In genomic region chr22:49787861-49788260, GRCh38 we compare ENCODE assay signal across 11 cellular contexts. TPM values are rescaled to one million over a fixed set of nuclear protein-coding genes. Genes with fewer than 3 reads are reported as not detected.
A peak's percentile ranks its signal among the peaks of the same experiment; 100 is the strongest.
DNase-seq lines count a peak whose midpoint lies in the region; ATAC-seq and TF ChIP-seq lines count a peak whose summit lies in the region.
"Had no signal": no experiment of that assay in that cellular context is flagged by ENCODE, and none has a peak within 500 bp of the region (broad histone marks: within the 10 kb centered on the region; RNA-seq: fewer than 3 reads in every experiment).

No MANE protein-coding gene starts in this region.

- no peaks in the 10 kb centered on the region for H3K9me3 Mint-ChIP-seq in CD4-positive, alpha-beta T cell
- no peaks in the 10 kb centered on the region for H3K9me3 Mint-ChIP-seq in activated T-helper 2 cell treated with anti-CD3 and anti-CD28 coated beads, Interferon-gamma antibody, Interleukin-2, Interleukin-4, amounts not matched to agents 10 μg/mL and 5 μg/mL and 100 μg/mL, durations not matched to agents 14 hours and 24 hours and 36 hours
- no peaks in the 10 kb centered on the region for H3K9me3 Mint-ChIP-seq in natural killer cell

- ATAC-seq in CD4-positive, alpha-beta T cell (ENCODE audit: poor library complexity), result no peak
- no peak for ATAC-seq in natural killer cell

- H3K9ac ChIP-seq in BLaER1 treated with 17β-estradiol and CSF1 and Interleukin-3, amounts not matched to agents 10 nM and 100 nM, result peak overlapping the region in 4 of 11 experiments; percentile 7 to 49 (median 36); a peak in 3 of 22 replicates

- peak overlapping the region; percentile 45 for H3K4me3 Mint-ChIP-seq in CD4-positive, alpha-beta T cell
- no peak overlapping the region for H3K4me3 Mint-ChIP-seq in activated T-helper 2 cell treated with anti-CD3 and anti-CD28 coated beads, Interferon-gamma antibody, Interleukin-2, Interleukin-4, amounts not matched to agents 10 μg/mL and 5 μg/mL and 100 μg/mL, durations not matched to agents 14 hours and 24 hours and 36 hours (ENCODE audit: low read depth)
- peak overlapping the region; percentile 56 for H3K4me3 Mint-ChIP-seq in natural killer cell

- TF ChIP-seq CTCF in CD4-positive, alpha-beta T cell (IDR thresholded peaks at IDR 0.05), result no peak
- TF ChIP-seq CTCF in natural killer cell (IDR thresholded peaks at IDR 0.05), result no peak
- TF ChIP-seq CTCF in tibial artery (IDR thresholded peaks at IDR 0.05), result no peak

- peaks cover 85 to 100% (median 96%) of the 10 kb centered on the region in 11 experiments for H3K36me3 ChIP-seq in BLaER1 treated with 17β-estradiol and CSF1 and Interleukin-3, amounts not matched to agents 10 nM and 100 nM
- peaks cover 50 to 80% (median 66%) of the 10 kb centered on the region in 3 donors for H3K36me3 ChIP-seq in tibial artery

- DNase-seq in CD4-positive, alpha-beta T cell, result no peak
- no peak for DNase-seq in activated T-helper 2 cell treated with anti-CD3 and anti-CD28 coated beads, Interferon-gamma antibody, Interleukin-2, Interleukin-4, amounts not matched to agents 10 μg/mL and 5 μg/mL and 100 μg/mL, durations not matched to agents 14 hours and 24 hours and 36 hours (ENCODE audit: low spot score)
- DNase-seq in natural killer cell, result no peak
- DNase-seq in tibial artery, result no peak
- no peak for DNase-seq in C1 segment of cervical spinal cord (lab: John Stamatoyannopoulos, UW)
- no peak for DNase-seq in effector CD8-positive, alpha-beta T cell (lab: John Stamatoyannopoulos, UW)
- DNase-seq: NCI-H1436 treated with DMSO at 0.1 percent for 48 hours; SHP77 treated with DMSO at 0.1 percent for 48 hours; stimulated activated CD4-positive, alpha-beta T cell treated with anti-CD3 and anti-CD28 coated beads, Interleukin-2, amount 100 ng/mL, for 24 hours had no signal

- CTCF ChIA-PET in CD4-positive, alpha-beta T cell (lab: Charles Lee), result no interaction called here

- H3K4me1 Mint-ChIP-seq in CD4-positive, alpha-beta T cell (ENCODE audit: low read depth), result peaks cover 56% of the 10 kb centered on the region
- H3K4me1 Mint-ChIP-seq in activated T-helper 2 cell treated with anti-CD3 and anti-CD28 coated beads, Interferon-gamma antibody, Interleukin-2, Interleukin-4, amounts not matched to agents 10 μg/mL and 5 μg/mL and 100 μg/mL, durations not matched to agents 14 hours and 24 hours and 36 hours (ENCODE audit: low read depth), result peaks cover 35% of the 10 kb centered on the region
- peaks cover 37 to 45% of the 10 kb centered on the region in 2 donors for H3K4me1 Mint-ChIP-seq in natural killer cell

- H4K20me1 ChIP-seq in BLaER1 treated with 17β-estradiol and CSF1 and Interleukin-3, amounts not matched to agents 10 nM and 100 nM, result peaks cover 98 to 100% (median 100%) of the 10 kb centered on the region in 11 experiments

- intact Hi-C loops in CD4-positive, alpha-beta T cell (cut with DNase I, micrococcal nuclease), result loop anchor here in 1 of 2 experiments (5.0 kb wide), 1 partner anchor 39 kb away; the partner anchor contains the start of gene BRD1
- intact Hi-C loops in activated T-helper 2 cell treated with anti-CD3 and anti-CD28 coated beads, Interferon-gamma antibody, Interleukin-2, Interleukin-4, amounts not matched to agents 10 μg/mL and 5 μg/mL and 100 μg/mL, durations not matched to agents 14 hours and 24 hours and 36 hours (cut with micrococcal nuclease), result no loop called here
- intact Hi-C loops in natural killer cell (cut with micrococcal nuclease), result no loop called here
- intact Hi-C loops in tibial artery (cut with DNase I; ENCODE audit: low total_unique reads), result no loop called here

- H3K4me2 ChIP-seq in BLaER1 treated with 17β-estradiol and CSF1 and Interleukin-3, amounts not matched to agents 10 nM and 100 nM, result peak overlapping the region in 4 of 11 experiments; percentile 76 to 92 (median 88); a peak in 7 of 22 replicates

- peaks cover 32 to 80% (median 43%) of the 10 kb centered on the region in 10 experiments for H3K4me1 ChIP-seq in BLaER1 treated with 17β-estradiol and CSF1 and Interleukin-3, amounts not matched to agents 10 nM and 100 nM
- peaks cover 0 to 29% (median 22%) of the 10 kb centered on the region in 4 donors for H3K4me1 ChIP-seq in tibial artery

- peaks cover 77% of the 10 kb centered on the region for H3K36me3 Mint-ChIP-seq in CD4-positive, alpha-beta T cell (ENCODE audit: low read depth)
- peaks cover 61% of the 10 kb centered on the region for H3K36me3 Mint-ChIP-seq in activated T-helper 2 cell treated with anti-CD3 and anti-CD28 coated beads, Interferon-gamma antibody, Interleukin-2, Interleukin-4, amounts not matched to agents 10 μg/mL and 5 μg/mL and 100 μg/mL, durations not matched to agents 14 hours and 24 hours and 36 hours (ENCODE audit: low read depth)
- peaks cover under 1% of the 10 kb centered on the region for H3K36me3 Mint-ChIP-seq in natural killer cell

- H3K9me3 ChIP-seq in BLaER1 treated with 17β-estradiol and CSF1 and Interleukin-3, amounts not matched to agents 10 nM and 100 nM (replicated peaks in 1 of 11), result no peaks in the 10 kb centered on the region
- H3K9me3 ChIP-seq in CD4-positive, alpha-beta T cell (ENCODE audit: control insufficient read depth, low read length), result no peaks in the 10 kb centered on the region
- no peaks in the 10 kb centered on the region for H3K9me3 ChIP-seq in tibial artery

- H3K27me3 ChIP-seq in BLaER1 treated with 17β-estradiol and CSF1 and Interleukin-3, amounts not matched to agents 10 nM and 100 nM, result no peaks in the 10 kb centered on the region
- no peaks in the 10 kb centered on the region for H3K27me3 ChIP-seq in CD4-positive, alpha-beta T cell (ENCODE audit: control insufficient read depth, insufficient read depth, low read length)
- no peaks in the 10 kb centered on the region for H3K27me3 ChIP-seq in tibial artery

- H3K27me3 Mint-ChIP-seq in CD4-positive, alpha-beta T cell, result no peaks in the 10 kb centered on the region
- H3K27me3 Mint-ChIP-seq in activated T-helper 2 cell treated with anti-CD3 and anti-CD28 coated beads, Interferon-gamma antibody, Interleukin-2, Interleukin-4, amounts not matched to agents 10 μg/mL and 5 μg/mL and 100 μg/mL, durations not matched to agents 14 hours and 24 hours and 36 hours (ENCODE audit: low read depth), result no peaks in the 10 kb centered on the region
- no peaks in the 10 kb centered on the region for H3K27me3 Mint-ChIP-seq in natural killer cell (ENCODE audit: low read depth in 2 of 2)

- no peak overlapping the region for H3K4me3 ChIP-seq in BLaER1 treated with 17β-estradiol and CSF1 and Interleukin-3, amounts not matched to agents 10 nM and 100 nM
- no peak overlapping the region for H3K4me3 ChIP-seq in tibial artery

- H3K27ac Mint-ChIP-seq in CD4-positive, alpha-beta T cell, result peak overlapping the region; percentile 90
- H3K27ac Mint-ChIP-seq in activated T-helper 2 cell treated with anti-CD3 and anti-CD28 coated beads, Interferon-gamma antibody, Interleukin-2, Interleukin-4, amounts not matched to agents 10 μg/mL and 5 μg/mL and 100 μg/mL, durations not matched to agents 14 hours and 24 hours and 36 hours, result peak overlapping the region; percentile 11
- peak overlapping the region; percentile 74 to 86 for H3K27ac Mint-ChIP-seq in natural killer cell

- POLR2A ChIA-PET in CD4-positive, alpha-beta T cell (lab: Charles Lee), result no interaction called here

- peak overlapping the region in 8 of 11 experiments; percentile 45 to 71 (median 64); a peak in 7 of 22 replicates for H3K27ac ChIP-seq in BLaER1 treated with 17β-estradiol and CSF1 and Interleukin-3, amounts not matched to agents 10 nM and 100 nM
- H3K27ac ChIP-seq in CD4-positive, alpha-beta T cell (ENCODE audit: low read depth, low read length), result no peak overlapping the region
- H3K27ac ChIP-seq in tibial artery, result peak overlapping the region in 1 of 2 donors; percentile 23
- H3K27ac ChIP-seq: C4-2B had no signal

RNA-seq across cellular contexts. Expression of gene BRD1, which starts 39.8 kb away (rescaled TPM):
- total RNA-seq in CD4-positive, alpha-beta T cell, result 100 to 1,000 TPM; 129 to 130 TPM
- total RNA-seq in activated T-helper 2 cell treated with anti-CD3 and anti-CD28 coated beads, Interferon-gamma antibody, Interleukin-2, Interleukin-4, amounts not matched to agents 10 μg/mL and 5 μg/mL and 100 μg/mL, durations not matched to agents 14 hours and 24 hours and 36 hours, result 41.3 and 46.2 TPM in 2 replicates
- 100 to 1,000 TPM; 126 to 154 (median 132) TPM for total RNA-seq in natural killer cell

Comparison
In these comparisons a context has a peak if more than half of its experiments do, and no peak if none do; other contexts are left out.
1. H3K27ac Mint-ChIP-seq: peak in every context shown above with its lines; median percentile 90 in CD4-positive, alpha-beta T cell; 80 in natural killer cell; 11 in activated T-helper 2 cell treated with anti-CD3 and anti-CD28 coated beads, Interferon-gamma antibody, Interleukin-2, Interleukin-4, amounts not matched to agents 10 μg/mL and 5 μg/mL and 100 μg/mL, durations not matched to agents 14 hours and 24 hours and 36 hours.